ENCODE assay signal across 8 cellular contexts in the genomic region with DNA sequence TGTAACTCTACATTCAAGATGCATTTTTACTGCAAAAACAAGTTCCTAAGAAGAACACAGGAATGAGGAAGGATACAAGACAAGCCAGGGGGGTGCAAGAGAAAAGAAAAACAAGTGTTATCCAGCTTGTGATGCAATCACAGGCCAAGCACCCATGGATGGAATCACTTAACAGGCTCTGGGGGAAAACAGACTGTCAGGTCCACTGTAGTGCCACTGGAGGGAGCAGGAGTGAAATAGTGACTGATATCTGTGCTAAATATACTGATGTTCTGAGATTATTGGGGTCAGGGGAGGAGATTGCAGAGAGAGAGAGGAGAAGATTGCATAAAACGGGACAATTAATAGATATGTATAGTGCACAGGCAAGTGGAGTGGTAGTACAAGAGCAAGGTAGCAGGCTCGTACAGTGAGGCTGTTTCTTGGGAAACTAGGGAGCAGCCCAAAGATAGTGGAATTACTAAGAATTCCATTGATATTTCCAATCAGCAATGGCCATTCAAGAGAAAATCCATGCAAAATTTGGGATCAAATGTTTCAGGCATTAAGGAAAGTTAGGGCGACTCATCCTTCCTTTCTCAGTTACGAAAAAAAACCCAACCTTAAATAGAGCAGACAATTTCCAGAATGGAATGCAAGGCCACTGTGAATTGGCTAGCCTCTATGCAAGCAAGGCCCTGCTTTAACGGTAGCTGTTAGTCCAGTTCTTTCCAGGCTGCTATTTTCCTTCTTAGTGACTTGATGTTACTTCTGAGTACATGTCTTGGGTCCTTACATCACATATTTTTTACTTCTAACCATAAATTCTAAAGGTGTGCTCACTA. TPM values are rescaled to one million over a fixed set of nuclear protein-coding genes. Genes with fewer than 3 reads are reported as not detected.
DNase-seq lines count a peak whose midpoint lies in the region; ATAC-seq, FAIRE-seq and TF ChIP-seq lines count a peak whose summit lies in the region.

No MANE protein-coding gene starts in this region.

- H3K4me1 ChIP-seq in colonic mucosa: no peaks in the 10 kb centered on the region

- H3K9ac ChIP-seq in colonic mucosa (ENCODE audit: low read depth in 2 of 2, low read length in 2 of 2): no peak overlapping the region

- H3K9me3 ChIP-seq in colonic mucosa: no peaks in the 10 kb centered on the region

- H3K27ac ChIP-seq in colonic mucosa: no peak overlapping the region

- no peaks in the 10 kb centered on the region for H3K36me3 ChIP-seq in colonic mucosa

- no peak for ATAC-seq in stimulated activated naive CD8-positive, alpha-beta T cell treated with anti-CD3 and anti-CD28 coated beads, Interleukin-15, Interleukin-2, amounts not matched to agents 100 U/mL and 50 U/mL, for 24 hours
- no peak for ATAC-seq in HG03025 (IDR thresholded peaks at IDR 0.05; ENCODE audit: low FRiP score, unreplicated experiment)
- ATAC-seq in HG03045 (IDR thresholded peaks at IDR 0.05; ENCODE audit: unreplicated experiment): no peak

- H3K27me3 ChIP-seq in colonic mucosa: no peaks in the 10 kb centered on the region

- intact Hi-C loops in colonic mucosa (cut with DNase I): loop anchor here (2.0 kb wide), 1 partner anchor 144 kb away; no protein-coding TSS in a partner anchor

- FAIRE-seq in D721Med (lab: Jason Lieb, UNC): no peak

- TF ChIP-seq CTCF in D721Med (IDR thresholded peaks at IDR 0.05; ENCODE audit: insufficient read depth, missing control alignments): peak; percentile 31
- TF ChIP-seq CTCF in colonic mucosa (IDR thresholded peaks at IDR 0.05): no peak

- no peak overlapping the region for H3K4me3 ChIP-seq in colonic mucosa

- no peak for DNase-seq in D721Med (ENCODE audit: insufficient read length, low spot score)
- DNase-seq in M059J (ENCODE audit: low read depth): peak; percentile 66
- peak; percentile 20 for DNase-seq in colonic mucosa
- DNase-seq in mucosa of gallbladder (ENCODE audit: low spot score): peak; percentile 32
- no peak for DNase-seq in stimulated activated naive CD8-positive, alpha-beta T cell treated with anti-CD3 and anti-CD28 coated beads, Interleukin-15, Interleukin-2, amounts not matched to agents 100 U/mL and 50 U/mL, for 24 hours
- no peak for DNase-seq in GOT3 (lab: John Stamatoyannopoulos, UW)

RNA-seq across cellular contexts. Expression of a gene that starts 52.2 kb away (rescaled TPM):
- total RNA-seq in M059J (2014; rRNA removed; shearing (Covaris generic)): 0.81 and 0.86 TPM in 2 replicates
- total RNA-seq in colonic mucosa: 1 to 10 TPM; 2.6 to 3.6 TPM
- total RNA-seq in mucosa of gallbladder: 10.0 TPM

RNA-seq across cellular contexts. Expression of a gene that starts 53.7 kb away (rescaled TPM):
- not detected in 2 replicates for total RNA-seq in M059J (2014; rRNA removed; shearing (Covaris generic))
- not detected for total RNA-seq in colonic mucosa
- 0.09 TPM for total RNA-seq in mucosa of gallbladder

Comparison
In these comparisons a context has a peak if more than half of its experiments do, and no peak if none do; other contexts are left out.
1. DNase-seq: peak in M059J (single experiment), colonic mucosa (single experiment) and mucosa of gallbladder (single experiment); none in D721Med (single experiment), stimulated activated naive CD8-positive, alpha-beta T cell treated with anti-CD3 and anti-CD28 coated beads, Interleukin-15, Interleukin-2, amounts not matched to agents 100 U/mL and 50 U/mL, for 24 hours (single experiment) and GOT3 (single experiment).